ENCODE assay signal across 8 cellular contexts in the genomic region with DNA sequence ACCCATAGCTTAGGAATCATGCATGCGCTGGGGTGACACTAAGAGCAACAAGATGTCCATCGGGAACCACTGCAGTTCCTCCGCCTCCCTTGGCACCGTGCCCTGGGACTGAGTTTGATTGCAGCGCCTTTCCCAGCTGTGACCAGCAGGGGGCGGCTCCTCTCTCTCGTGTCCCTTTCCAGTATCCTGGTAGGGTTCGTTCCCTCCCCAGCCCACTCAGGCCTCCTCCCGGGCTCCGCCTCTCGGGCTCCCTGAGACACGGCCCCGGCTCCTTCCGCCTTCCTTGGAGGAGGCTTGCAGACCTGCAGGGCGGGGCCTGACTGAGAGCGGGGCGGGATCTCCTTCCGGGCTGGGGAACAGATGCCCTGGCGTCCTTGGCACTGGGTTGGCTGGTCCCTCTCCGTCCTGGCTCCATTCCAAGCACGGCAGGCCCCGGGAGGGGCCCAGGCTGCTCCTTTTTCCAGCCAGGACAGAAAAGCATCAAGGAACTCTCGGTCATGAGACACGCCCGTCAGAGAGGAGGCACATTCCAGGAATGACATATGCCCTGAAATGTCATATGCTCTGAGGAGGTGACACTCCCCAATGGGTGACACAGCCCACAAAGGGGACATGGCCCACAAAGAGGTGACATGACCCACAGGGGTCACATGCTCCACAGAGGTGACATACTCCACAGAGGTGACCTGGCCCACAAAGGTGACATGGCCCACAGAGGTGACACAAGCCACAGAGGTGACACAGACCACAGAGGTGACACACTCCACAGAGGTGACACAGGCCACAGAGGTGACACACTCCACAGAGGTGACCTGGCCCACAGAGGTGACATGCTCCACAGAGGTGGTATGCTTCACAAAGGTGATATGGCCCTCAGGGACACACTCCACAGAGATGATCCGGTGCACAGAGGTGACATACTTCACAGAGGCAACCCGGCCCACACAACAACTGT.
DNase-seq lines count a peak whose midpoint lies in the region; ATAC-seq and TF ChIP-seq lines count a peak whose summit lies in the region.

No MANE protein-coding gene starts in this region.

- no peaks in the 10 kb centered on the region for H3K36me3 Mint-ChIP-seq in activated T-cell treated with anti-CD3 and anti-CD28 coated beads, Interleukin-2, amount 50 U/mL, for 24 hours (ENCODE audit: low read depth)

- H3K9ac ChIP-seq in HUES64 (ENCODE audit: low read depth, low read length) (no peak overlapping the region), mucosa of stomach (ENCODE audit: low read length) (peak overlapping the region; percentile 10)

- peak overlapping the region; percentile 70 for H3K4me2 ChIP-seq in PC-9

- H3K79me2 ChIP-seq in PC-9 (ENCODE audit: low read depth): no peaks in the 10 kb centered on the region

- peak; percentile 96 for ATAC-seq in esophagus mucosa
- no peak for ATAC-seq in GM21423 (IDR thresholded peaks at IDR 0.05; ENCODE audit: unreplicated experiment)

- no peaks in the 10 kb centered on the region for H3K9me3 Mint-ChIP-seq in activated T-cell treated with anti-CD3 and anti-CD28 coated beads, Interleukin-2, amount 50 U/mL, for 24 hours

- no TSS peak for BruUV-seq in PC-9 (replicated peaks; lab: Mats Ljungman, UMichigan)

- H3F3A ChIP-seq in PC-9 (ENCODE audit: insufficient read depth, low read depth): peaks cover 34% of the 10 kb centered on the region

- H3K36me3 ChIP-seq in HUES64 (ENCODE audit: insufficient read depth, low read length) (no peaks in the 10 kb centered on the region), PC-9 (ENCODE audit: low read depth) (no peaks in the 10 kb centered on the region), mucosa of stomach (ENCODE audit: control insufficient read depth, insufficient read depth, low read length) (no peaks in the 10 kb centered on the region)

- no peak overlapping the region for H3K27ac ChIP-seq in HUES64 (ENCODE audit: low read depth, low read length)
- peak overlapping the region; percentile 90 for H3K27ac ChIP-seq in PC-9

- no peaks in the 10 kb centered on the region for H4K20me1 ChIP-seq in PC-9 (ENCODE audit: insufficient read depth)

- H3K27ac Mint-ChIP-seq in activated T-cell treated with anti-CD3 and anti-CD28 coated beads, Interleukin-2, amount 50 U/mL, for 24 hours: peak overlapping the region; percentile 59

- TF ChIP-seq CTCF in GM10266 (IDR thresholded peaks at IDR 0.05; ENCODE audit: control insufficient read depth, insufficient read depth, low read depth, missing control alignments): peak; percentile 90
- TF ChIP-seq CTCF in PC-9 (conservative IDR thresholded peaks at IDR 0.05): peak; percentile 92

- H3K27me3 ChIP-seq in HUES64 (ENCODE audit: insufficient read depth, low read length): no peaks in the 10 kb centered on the region
- H3K27me3 ChIP-seq in PC-9 (ENCODE audit: insufficient read depth, low read depth): no peaks in the 10 kb centered on the region
- no peaks in the 10 kb centered on the region for H3K27me3 ChIP-seq in mucosa of stomach (ENCODE audit: control insufficient read depth, insufficient read depth, low read length)

- H3K9me3 ChIP-seq in HUES64 (ENCODE audit: insufficient read depth, low read depth, low read length) (no peaks in the 10 kb centered on the region), PC-9 (ENCODE audit: insufficient read depth, low read depth) (no peaks in the 10 kb centered on the region), mucosa of stomach (ENCODE audit: control insufficient read depth, low read length) (no peaks in the 10 kb centered on the region)

- H3K4me3 Mint-ChIP-seq in activated T-cell treated with anti-CD3 and anti-CD28 coated beads, Interleukin-2, amount 50 U/mL, for 24 hours: no peak overlapping the region

- H3K4me3 ChIP-seq in HUES64 (ENCODE audit: low read length) (peak overlapping the region; percentile 33), PC-9 (peak overlapping the region; percentile 34; the same call in 1 of the 2 replicates), mucosa of stomach (ENCODE audit: low read length) (no peak overlapping the region)

- POLR2A ChIA-PET in PC-9 (lab: Charles Lee; ENCODE audit: unreplicated experiment): interaction anchor here (0.5 to 0.6 kb wide), 2 partner anchors 16 to 429 kb away, joined by 3 to 6 read pairs; no protein-coding TSS in a partner anchor

- intact Hi-C loops in PC-9 (cut with micrococcal nuclease; ENCODE audit: unreplicated experiment): loop anchor here (1.0 to 5.0 kb wide), 8 partner anchors 79 to 468 kb away; a partner anchor contains a TSS

- H3K9me2 ChIP-seq in PC-9 (ENCODE audit: insufficient read depth): no peaks in the 10 kb centered on the region

- CTCF ChIA-PET in PC-9 (lab: Charles Lee): interaction anchor here (0.6 to 0.7 kb wide), 3 partner anchors 15 to 358 kb away, joined by 3 read pairs; no protein-coding TSS in a partner anchor

- peaks cover 10% of the 10 kb centered on the region for H3K27me3 Mint-ChIP-seq in activated T-cell treated with anti-CD3 and anti-CD28 coated beads, Interleukin-2, amount 50 U/mL, for 24 hours

- no peaks in the 10 kb centered on the region; the same call in none of the 2 replicates for H3K4me1 ChIP-seq in HUES64 (ENCODE audit: insufficient read depth, low read length)
- H3K4me1 ChIP-seq in PC-9 (replicated peaks; ENCODE audit: insufficient read depth): peaks cover 83% of the 10 kb centered on the region
- peaks cover 26% of the 10 kb centered on the region for H3K4me1 ChIP-seq in mucosa of stomach (ENCODE audit: control insufficient read depth, insufficient read depth, low read length)

- peak overlapping the region; percentile 71; the same call in 1 of the 2 replicates for H2AFZ ChIP-seq in PC-9

- peaks cover 33% of the 10 kb centered on the region for H3K4me1 Mint-ChIP-seq in activated T-cell treated with anti-CD3 and anti-CD28 coated beads, Interleukin-2, amount 50 U/mL, for 24 hours (ENCODE audit: low read depth)

- DNase-seq in GM10266 (ENCODE audit: extremely low spot score) (peak; percentile 72), PC-9 (peak; percentile 95 to 99)
- peak; percentile 86 for DNase-seq in activated T-cell treated with anti-CD3 and anti-CD28 coated beads, Interleukin-2, amount 50 U/mL, for 24 hours
- peak; percentile 24 to 33 for DNase-seq in stimulated activated CD8-positive, alpha-beta memory T cell treated with anti-CD3 and anti-CD28 coated beads, Interleukin-4, amount 100 ng/mL, for 4 hours (ENCODE audit: low read depth in 2 of 2, low spot score in 1 of 2)

- WGBS in HUES64: 19% methylated on average over 27 of the region's 27 CpGs

Comparison
In these comparisons a context has a peak if more than half of its experiments do, and no peak if none do; other contexts are left out.
1. DNase-seq: peak in every context shown above with its lines; median percentile 97 in PC-9; 86 in activated T-cell treated with anti-CD3 and anti-CD28 coated beads, Interleukin-2, amount 50 U/mL, for 24 hours; 72 in GM10266; 28 in stimulated activated CD8-positive, alpha-beta memory T cell treated with anti-CD3 and anti-CD28 coated beads, Interleukin-4, amount 100 ng/mL, for 4 hours.